Comparison of ENCODE assay signal across 12 cellular contexts in the genomic region with DNA sequence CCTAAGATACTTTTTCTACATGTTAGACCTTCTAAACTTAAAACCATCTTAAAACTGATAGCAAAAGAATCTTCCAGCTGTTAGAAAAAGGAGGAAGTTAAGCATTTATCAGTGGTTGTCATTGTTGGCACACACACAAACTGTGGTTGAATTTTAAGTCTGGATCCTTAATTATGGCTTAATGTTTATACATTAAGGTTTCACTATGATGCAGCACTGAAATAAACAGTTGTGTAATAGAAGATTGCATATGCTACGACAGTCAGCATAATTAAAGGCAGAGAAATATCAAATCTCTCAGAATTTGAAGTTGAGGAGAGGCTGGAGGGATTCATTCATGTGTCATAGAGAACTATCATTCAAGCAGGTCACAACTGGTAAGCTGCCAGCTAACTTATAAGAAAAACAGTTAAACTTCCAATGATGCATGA. TPM values are rescaled to one million over a fixed set of nuclear protein-coding genes. Genes with fewer than 3 reads are reported as not detected.
DNase-seq lines count a peak whose midpoint lies in the region; ATAC-seq, FAIRE-seq and TF ChIP-seq lines count a peak whose summit lies in the region.
"Had no signal": no experiment of that assay in that cellular context is flagged by ENCODE, and none has a peak within 500 bp of the region (broad histone marks: within the 10 kb centered on the region; RNA-seq: fewer than 3 reads in every experiment).

No MANE protein-coding gene starts in this region.

- no peak for FAIRE-seq in HTR-8/SVneo (lab: Jason Lieb, UNC)
- FAIRE-seq: G401.6 had no signal

- POLR2A ChIA-PET in WTC11 (lab: Charles Lee) = no interaction called here

- H3K4me1 Mint-ChIP-seq in WTC11 = peaks cover 73% of the 10 kb centered on the region

- CTCF ChIA-PET in WTC11 (lab: Charles Lee) = no interaction called here

- no peaks in the 10 kb centered on the region for H3K27me3 Mint-ChIP-seq in WTC11 (ENCODE audit: low read depth)
- H3K27me3 Mint-ChIP-seq: stimulated activated naive CD8-positive, alpha-beta T cell treated with anti-CD3 and anti-CD28 coated beads, Interleukin-15, Interleukin-2, amounts not matched to agents 100 ng/mL and 50 ng/mL, for 24 hours had no signal

- H3K4me3 Mint-ChIP-seq in WTC11 = no peak overlapping the region
- H3K4me3 Mint-ChIP-seq: stimulated activated naive CD8-positive, alpha-beta T cell treated with anti-CD3 and anti-CD28 coated beads, Interleukin-15, Interleukin-2, amounts not matched to agents 100 ng/mL and 50 ng/mL, for 24 hours had no signal

- TF ChIP-seq CTCF in WTC11 (IDR thresholded peaks at IDR 0.05) = no peak

- peak overlapping the region; percentile 72; the same call in 1 of the 2 replicates for H3K27ac Mint-ChIP-seq in WTC11
- H3K27ac Mint-ChIP-seq: activated T-helper 2 cell treated with anti-CD3 and anti-CD28 coated beads, Interferon-gamma antibody, Interleukin-2, Interleukin-4, amounts not matched to agents 10 μg/mL and 5 μg/mL and 100 μg/mL, durations not matched to agents 14 hours and 24 hours and 36 hours; stimulated activated naive CD8-positive, alpha-beta T cell treated with anti-CD3 and anti-CD28 coated beads, Interleukin-15, Interleukin-2, amounts not matched to agents 100 ng/mL and 50 ng/mL, for 24 hours had no signal

- peaks cover 10% of the 10 kb centered on the region for H3K9me3 Mint-ChIP-seq in WTC11
- H3K9me3 Mint-ChIP-seq: activated T-helper 2 cell treated with anti-CD3 and anti-CD28 coated beads, Interferon-gamma antibody, Interleukin-2, Interleukin-4, amounts not matched to agents 10 μg/mL and 5 μg/mL and 100 μg/mL, durations not matched to agents 14 hours and 24 hours and 36 hours had no signal

- DNase-seq in EH (ENCODE audit: low read depth) (peak; percentile 79), HTR-8/SVneo (ENCODE audit: insufficient read length, low spot score) (peak; percentile 38), WTC11 (ENCODE audit: low spot score) (no peak), kidney glomerular epithelial cell (lab: John Stamatoyannopoulos, UW) (peak; percentile 42), dedifferentiated amniotic fluid mesenchymal stem cell (ENCODE audit: extremely low spot score) (no peak)
- no peak for DNase-seq in activated naive CD4-positive, alpha-beta T cell (lab: John Stamatoyannopoulos, UW)
- DNase-seq in activated CD4-positive, alpha-beta T cell treated with anti-CD3 and anti-CD28 coated beads for 1 hour = no peak
- DNase-seq: spleen had no signal

- ATAC-seq in WTC11 (no peak), GM18873 (IDR thresholded peaks at IDR 0.05; ENCODE audit: low FRiP score, unreplicated experiment) (no peak)

- peaks cover 11% of the 10 kb centered on the region for H3K36me3 Mint-ChIP-seq in WTC11

TF ChIP-seq in WTC11, 78 proteins besides CTCF, POLR2A, EP300 and RAD21:
- no peak for TF ChIP-seq FOXK1 (CRISPR knock-in tag; IDR thresholded peaks at IDR 0.05)
- no peak for TF ChIP-seq MXD4 (CRISPR knock-in tag; IDR thresholded peaks at IDR 0.05; ENCODE audit: borderline replicate concordance)

RNA-seq across cellular contexts. Expression of gene ADGRA3, which starts 32.3 kb away (rescaled TPM):
- 40.5 to 48.3 TPM (median 47.9 TPM) in 3 replicates for total RNA-seq in WTC11 (2021)

Comparison
In these comparisons a context has a peak if more than half of its experiments do, and no peak if none do; other contexts are left out.
1. DNase-seq: peak in EH (single experiment), HTR-8/SVneo (single experiment) and kidney glomerular epithelial cell (single experiment); none in WTC11 (single experiment), activated naive CD4-positive, alpha-beta T cell (0 of 4), dedifferentiated amniotic fluid mesenchymal stem cell (single experiment) and activated CD4-positive, alpha-beta T cell treated with anti-CD3 and anti-CD28 coated beads for 1 hour (single experiment).